Comparison of ENCODE assay signal across 8 cellular contexts in the genomic region with DNA sequence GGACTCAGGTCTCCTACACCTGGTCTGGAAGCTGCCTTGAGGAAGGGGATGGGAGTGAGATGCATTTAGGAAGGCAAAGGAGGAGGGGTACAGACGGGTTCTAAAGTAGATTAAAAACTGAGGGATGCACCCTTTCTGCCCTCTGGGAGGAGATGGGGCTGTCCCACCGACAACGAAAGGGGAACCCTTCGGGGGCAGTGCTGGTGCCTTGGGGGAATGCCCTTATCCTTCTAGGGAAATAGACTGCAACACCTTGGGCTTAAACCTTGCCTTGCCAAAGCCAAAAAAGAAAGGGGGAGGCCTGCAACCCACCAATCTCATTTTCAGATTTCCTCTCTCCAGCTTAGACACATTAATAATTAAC.
A peak's percentile ranks its signal among the peaks of the same experiment; 100 is the strongest.
DNase-seq lines count a peak whose midpoint lies in the region; ATAC-seq and TF ChIP-seq lines count a peak whose summit lies in the region.

No MANE protein-coding gene starts in this region.

- H3K27me3 Mint-ChIP-seq in activated CD8-positive, alpha-beta T cell treated with anti-CD3 and anti-CD28 coated beads for 36 hours = peaks cover 49% of the 10 kb centered on the region
- peaks cover 59% of the 10 kb centered on the region for H3K27me3 Mint-ChIP-seq in activated CD8-positive, alpha-beta T cell treated with anti-CD3 and anti-CD28 coated beads, Interleukin-2, amount 10 ng/mL, durations not matched to agents 7 days and 5 days (ENCODE audit: low read depth)
- H3K27me3 Mint-ChIP-seq in naive thymus-derived CD4-positive, alpha-beta T cell = peaks cover 40 to 58% (median 48%) of the 10 kb centered on the region in 5 donors

- TF ChIP-seq CTCF in activated CD8-positive, alpha-beta T cell treated with anti-CD3 and anti-CD28 coated beads for 36 hours (IDR thresholded peaks at IDR 0.05) = no peak
- TF ChIP-seq CTCF in hepatocyte (IDR thresholded peaks at IDR 0.05; ENCODE audit: poor library complexity) = no peak

- H3K4me1 Mint-ChIP-seq in activated CD8-positive, alpha-beta T cell treated with anti-CD3 and anti-CD28 coated beads for 36 hours (ENCODE audit: low read depth) = peaks cover 11% of the 10 kb centered on the region
- peaks cover 12% of the 10 kb centered on the region for H3K4me1 Mint-ChIP-seq in activated CD8-positive, alpha-beta T cell treated with anti-CD3 and anti-CD28 coated beads, Interleukin-2, amount 10 ng/mL, durations not matched to agents 7 days and 5 days (ENCODE audit: low read depth)
- peaks cover 2 to 13% (median 5%) of the 10 kb centered on the region in 7 donors for H3K4me1 Mint-ChIP-seq in naive thymus-derived CD4-positive, alpha-beta T cell

- intact Hi-C loops in activated CD8-positive, alpha-beta T cell treated with anti-CD3 and anti-CD28 coated beads for 36 hours (cut with micrococcal nuclease) = no loop called here
- intact Hi-C loops in naive thymus-derived CD4-positive, alpha-beta T cell (cut with micrococcal nuclease) = loop anchor here in 1 of 2 donors (2.0 kb wide), 1 partner anchor 22 kb away; no protein-coding TSS in a partner anchor

- no peaks in the 10 kb centered on the region for H3K9me3 Mint-ChIP-seq in activated CD8-positive, alpha-beta T cell treated with anti-CD3 and anti-CD28 coated beads for 36 hours
- H3K9me3 Mint-ChIP-seq in activated CD8-positive, alpha-beta T cell treated with anti-CD3 and anti-CD28 coated beads, Interleukin-2, amount 10 ng/mL, durations not matched to agents 7 days and 5 days (ENCODE audit: insufficient read depth) = no peaks in the 10 kb centered on the region
- no peaks in the 10 kb centered on the region for H3K9me3 Mint-ChIP-seq in naive thymus-derived CD4-positive, alpha-beta T cell

- H3K36me3 Mint-ChIP-seq in activated CD8-positive, alpha-beta T cell treated with anti-CD3 and anti-CD28 coated beads for 36 hours (ENCODE audit: low read depth) = no peaks in the 10 kb centered on the region
- H3K36me3 Mint-ChIP-seq in activated CD8-positive, alpha-beta T cell treated with anti-CD3 and anti-CD28 coated beads, Interleukin-2, amount 10 ng/mL, durations not matched to agents 7 days and 5 days (ENCODE audit: low read depth) = no peaks in the 10 kb centered on the region
- H3K36me3 Mint-ChIP-seq in naive thymus-derived CD4-positive, alpha-beta T cell = peaks cover 0 to 4% (median 0%) of the 10 kb centered on the region in 5 donors

- no peak overlapping the region for H3K9ac ChIP-seq in HUES48 (ENCODE audit: low read depth, low read length)

- CTCF ChIA-PET in activated CD8-positive, alpha-beta T cell treated with anti-CD3 and anti-CD28 coated beads for 36 hours (lab: Charles Lee) = interaction anchor here (0.9 to 1.4 kb wide), 4 partner anchors 12 to 104 kb away, joined by 3 to 4 read pairs (median 3); no protein-coding TSS in a partner anchor
- CTCF ChIA-PET in activated CD8-positive, alpha-beta T cell treated with anti-CD3 and anti-CD28 coated beads, Interleukin-2, amount 10 ng/mL, durations not matched to agents 7 days and 5 days (lab: Charles Lee) = no interaction called here
- CTCF ChIA-PET in naive thymus-derived CD4-positive, alpha-beta T cell (lab: Charles Lee) = no interaction called here

- no peak overlapping the region for H2AFZ ChIP-seq in hepatocyte

- DNase-seq in activated CD8-positive, alpha-beta T cell treated with anti-CD3 and anti-CD28 coated beads for 36 hours = peak; percentile 28
- no peak for DNase-seq in activated CD8-positive, alpha-beta T cell treated with anti-CD3 and anti-CD28 coated beads, Interleukin-2, amount 10 ng/mL, durations not matched to agents 7 days and 5 days
- DNase-seq in hepatocyte (ENCODE audit: low spot score) (no peak), NCI-H2196 treated with DMSO at 0.1 percent for 48 hours (lab: John Stamatoyannopoulos, UW; ENCODE audit: unreplicated experiment) (no peak)
- no peak for DNase-seq in naive thymus-derived CD4-positive, alpha-beta T cell

- H3K79me2 ChIP-seq in hepatocyte = peaks cover 46% of the 10 kb centered on the region

- H3K9me3 ChIP-seq in HUES48 (ENCODE audit: control insufficient read depth, insufficient read depth, low read length) (no peaks in the 10 kb centered on the region), hepatocyte (ENCODE audit: low read depth) (no peaks in the 10 kb centered on the region), thymus (ENCODE audit: control insufficient read depth) (no peaks in the 10 kb centered on the region)
- no peaks in the 10 kb centered on the region for H3K9me3 ChIP-seq in naive thymus-derived CD4-positive, alpha-beta T cell (ENCODE audit: control insufficient read depth in 2 of 3, low read length in 3 of 3)

- peak; percentile 52 for ATAC-seq in activated CD8-positive, alpha-beta T cell treated with anti-CD3 and anti-CD28 coated beads for 36 hours
- ATAC-seq in activated CD8-positive, alpha-beta T cell treated with anti-CD3 and anti-CD28 coated beads, Interleukin-2, amount 10 ng/mL, durations not matched to agents 7 days and 5 days = no peak
- no peak for ATAC-seq in HG03565 (IDR thresholded peaks at IDR 0.05; ENCODE audit: unreplicated experiment)
- ATAC-seq in naive thymus-derived CD4-positive, alpha-beta T cell = no peak

- 17% methylated on average over 4 of the region's 4 CpGs for WGBS in hepatocyte (ENCODE audit: low lambda C conversion rate, missing lambda C conversion rate)
- 60% methylated on average over 4 of the region's 4 CpGs for WGBS in thymus

- H3K4me3 ChIP-seq in HUES48 (ENCODE audit: low read depth, low read length) (peak overlapping the region; percentile 54), hepatocyte (no peak overlapping the region), thymus (ENCODE audit: low read length) (no peak overlapping the region)
- no peak overlapping the region for H3K4me3 ChIP-seq in naive thymus-derived CD4-positive, alpha-beta T cell (ENCODE audit: low read length)

- H3K4me2 ChIP-seq in hepatocyte = peak overlapping the region; percentile 99

- H4K20me1 ChIP-seq in hepatocyte (ENCODE audit: insufficient read depth, poor library complexity, severe bottlenecking) = no peaks in the 10 kb centered on the region

- H3K27ac ChIP-seq in HUES48 (ENCODE audit: low read depth, low read length) (no peak overlapping the region), hepatocyte (peak overlapping the region; percentile 96), thymus (ENCODE audit: low read depth) (peak overlapping the region; percentile 15)
- no peak overlapping the region for H3K27ac ChIP-seq in naive thymus-derived CD4-positive, alpha-beta T cell (ENCODE audit: low read depth, low read length)

- H3K4me1 ChIP-seq in HUES48 (ENCODE audit: control insufficient read depth, insufficient read depth, low read length) (peaks cover 31% of the 10 kb centered on the region), hepatocyte (ENCODE audit: insufficient read depth) (peaks cover 24% of the 10 kb centered on the region), thymus (ENCODE audit: control insufficient read depth, insufficient read depth, low read length) (no peaks in the 10 kb centered on the region)
- H3K4me1 ChIP-seq in naive thymus-derived CD4-positive, alpha-beta T cell (ENCODE audit: control insufficient read depth in 2 of 2, insufficient read depth in 2 of 2, low read length in 2 of 2) = no peaks in the 10 kb centered on the region

- H3K27ac Mint-ChIP-seq in activated CD8-positive, alpha-beta T cell treated with anti-CD3 and anti-CD28 coated beads for 36 hours = no peak overlapping the region
- H3K27ac Mint-ChIP-seq in activated CD8-positive, alpha-beta T cell treated with anti-CD3 and anti-CD28 coated beads, Interleukin-2, amount 10 ng/mL, durations not matched to agents 7 days and 5 days = no peak overlapping the region
- no peak overlapping the region for H3K27ac Mint-ChIP-seq in naive thymus-derived CD4-positive, alpha-beta T cell

- no peaks in the 10 kb centered on the region for H3K9me2 ChIP-seq in hepatocyte (replicated peaks; ENCODE audit: insufficient read depth)

- H3K4me3 Mint-ChIP-seq in activated CD8-positive, alpha-beta T cell treated with anti-CD3 and anti-CD28 coated beads for 36 hours = peak overlapping the region; percentile 71
- no peak overlapping the region for H3K4me3 Mint-ChIP-seq in activated CD8-positive, alpha-beta T cell treated with anti-CD3 and anti-CD28 coated beads, Interleukin-2, amount 10 ng/mL, durations not matched to agents 7 days and 5 days
- H3K4me3 Mint-ChIP-seq in naive thymus-derived CD4-positive, alpha-beta T cell = peak overlapping the region in 3 of 10 donors; percentile 10 to 70 (median 51)

- H3K36me3 ChIP-seq in HUES48 (ENCODE audit: control insufficient read depth, insufficient read depth, low read length) (no peaks in the 10 kb centered on the region), hepatocyte (replicated peaks; ENCODE audit: insufficient read depth, low read depth) (no peaks in the 10 kb centered on the region), thymus (ENCODE audit: control insufficient read depth, insufficient read depth) (no peaks in the 10 kb centered on the region)
- no peaks in the 10 kb centered on the region for H3K36me3 ChIP-seq in naive thymus-derived CD4-positive, alpha-beta T cell (ENCODE audit: control insufficient read depth in 2 of 3, insufficient read depth in 3 of 3, low read length in 3 of 3)

- POLR2A ChIA-PET in activated CD8-positive, alpha-beta T cell treated with anti-CD3 and anti-CD28 coated beads for 36 hours (lab: Charles Lee) = interaction anchor here (1.1 kb wide), 1 partner anchor 151 kb away, joined by 3 read pairs; no protein-coding TSS in a partner anchor
- POLR2A ChIA-PET in activated CD8-positive, alpha-beta T cell treated with anti-CD3 and anti-CD28 coated beads, Interleukin-2, amount 10 ng/mL, durations not matched to agents 7 days and 5 days (lab: Charles Lee) = no interaction called here
- POLR2A ChIA-PET in naive thymus-derived CD4-positive, alpha-beta T cell (lab: Charles Lee) = no interaction called here

- H3K27me3 ChIP-seq in HUES48 (ENCODE audit: control insufficient read depth, insufficient read depth, low read length) (peaks cover 58% of the 10 kb centered on the region), hepatocyte (peaks cover 9% of the 10 kb centered on the region), thymus (ENCODE audit: control insufficient read depth, insufficient read depth) (peaks cover 40% of the 10 kb centered on the region)
- no peaks in the 10 kb centered on the region for H3K27me3 ChIP-seq in naive thymus-derived CD4-positive, alpha-beta T cell (ENCODE audit: control insufficient read depth in 2 of 2, insufficient read depth in 2 of 2, low read length in 2 of 2)

Comparison
In these comparisons a context has a peak if more than half of its experiments do, and no peak if none do; other contexts are left out.
1. H3K27ac ChIP-seq: peak in hepatocyte (single experiment) and thymus (single experiment); none in HUES48 (single experiment) and naive thymus-derived CD4-positive, alpha-beta T cell (single experiment).